18 cellular contexts compared by ENCODE assay signal in genomic region chr16:15674571-15674970, GRCh38. TPM values are rescaled to one million over a fixed set of nuclear protein-coding genes. Genes with fewer than 3 reads are reported as not detected.
A peak's percentile ranks its signal among the peaks of the same experiment; 100 is the strongest.
DNase-seq lines count a peak whose midpoint lies in the region; ATAC-seq and TF ChIP-seq lines count a peak whose summit lies in the region.
"Had no signal": no experiment of that assay in that cellular context is flagged by ENCODE, and none has a peak within 500 bp of the region (broad histone marks: within the 10 kb centered on the region; RNA-seq: fewer than 3 reads in every experiment).

No MANE protein-coding gene starts in this region.

- TF ChIP-seq CTCF in RWPE1 (conservative IDR thresholded peaks at IDR 0.05; ENCODE audit: low read depth) (no peak), sigmoid colon (IDR thresholded peaks at IDR 0.05) (no peak)

- H3K27ac Mint-ChIP-seq in activated CD4-positive, alpha-beta T cell treated with anti-CD3 and anti-CD28 coated beads, Interleukin-2, amount 10 ng/mL, durations not matched to agents 7 days and 5 days: peak overlapping the region; percentile 94
- peak overlapping the region; percentile 84 to 93 for H3K27ac Mint-ChIP-seq in effector memory CD8-positive, alpha-beta T cell
- H3K27ac Mint-ChIP-seq: nephron had no signal

- WGBS in sigmoid colon, 2 donors: 96 to 97% methylated on average over 7 of the region's 7 CpGs

- H3K27ac ChIP-seq in RWPE1 (peak overlapping the region; percentile 98), sigmoid colon (peak overlapping the region in 3 of 4 donors; percentile 15 to 88 (median 78))
- H3K27ac ChIP-seq: GM23248 had no signal

- no peak for ATAC-seq in effector memory CD8-positive, alpha-beta T cell (replicated peaks)
- ATAC-seq in GM18873 (IDR thresholded peaks at IDR 0.05; ENCODE audit: low FRiP score, unreplicated experiment) (no peak), HG03097 (IDR thresholded peaks at IDR 0.05; ENCODE audit: low FRiP score, unreplicated experiment) (no peak)
- ATAC-seq: left lobe of liver had no signal

- H3K4me3 ChIP-seq in sigmoid colon: no peak overlapping the region
- H3K4me3 ChIP-seq: GM23248, stomach had no signal

- CTCF ChIA-PET in activated CD4-positive, alpha-beta T cell treated with anti-CD3 and anti-CD28 coated beads, Interleukin-2, amount 10 ng/mL, durations not matched to agents 7 days and 5 days (lab: Charles Lee): interaction anchor here (0.6 kb wide), 1 partner anchor 250 kb away, joined by 3 read pairs; no protein-coding TSS in a partner anchor
- CTCF ChIA-PET in RWPE1 (lab: Yijun Ruan, JAX): no interaction called here

- H3K9me3 ChIP-seq in sigmoid colon: no peaks in the 10 kb centered on the region
- H3K9me3 ChIP-seq: stomach had no signal

- H3K36me3 ChIP-seq in sigmoid colon: peaks cover 0 to 44% (median 19%) of the 10 kb centered on the region in 4 donors

- no peaks in the 10 kb centered on the region for H3K9me3 Mint-ChIP-seq in activated CD4-positive, alpha-beta T cell treated with anti-CD3 and anti-CD28 coated beads, Interleukin-2, amount 10 ng/mL, durations not matched to agents 7 days and 5 days
- H3K9me3 Mint-ChIP-seq in effector memory CD8-positive, alpha-beta T cell: no peaks in the 10 kb centered on the region
- H3K9me3 Mint-ChIP-seq: activated B cell treated with CpG ODN at 0.5 μM for 24 hours, brain, nephron had no signal

- H3K36me3 Mint-ChIP-seq in activated CD4-positive, alpha-beta T cell treated with anti-CD3 and anti-CD28 coated beads, Interleukin-2, amount 10 ng/mL, durations not matched to agents 7 days and 5 days (ENCODE audit: low read depth): peaks cover 75% of the 10 kb centered on the region
- peaks cover 84% of the 10 kb centered on the region for H3K36me3 Mint-ChIP-seq in effector memory CD8-positive, alpha-beta T cell (ENCODE audit: insufficient read depth)

- no peak for TF ChIP-seq EP300 in sigmoid colon (IDR thresholded peaks at IDR 0.05)

- POLR2A ChIA-PET in activated CD4-positive, alpha-beta T cell treated with anti-CD3 and anti-CD28 coated beads, Interleukin-2, amount 10 ng/mL, durations not matched to agents 7 days and 5 days (lab: Charles Lee): no interaction called here
- POLR2A ChIA-PET in RWPE1 (lab: Yijun Ruan, JAX; ENCODE audit: low non-redundant PET): no interaction called here

- no peak for DNase-seq in activated CD4-positive, alpha-beta T cell treated with anti-CD3 and anti-CD28 coated beads, Interleukin-2, amount 10 ng/mL, durations not matched to agents 7 days and 5 days
- no peak for DNase-seq in activated CD4-positive, alpha-beta T cell treated with anti-CD3 and anti-CD28 coated beads for 1 hour
- no peak for DNase-seq in RWPE1 (ENCODE audit: low spot score)
- no peak for DNase-seq in effector memory CD8-positive, alpha-beta T cell
- no peak for DNase-seq in sigmoid colon
- no peak for DNase-seq in NCI-H446 (lab: John Stamatoyannopoulos, UW)
- DNase-seq: activated B cell treated with CpG ODN at 0.5 μM for 24 hours; activated T-cell treated with anti-CD3 and anti-CD28 coated beads, Interleukin-2, amount 50 U/mL, for 1 hour; GM23248; NCI-H1694 treated with DMSO at 0.1 percent for 48 hours; NCI-H524 treated with DMSO at 0.1 percent for 48 hours; OCI-M1; stomach had no signal

- intact Hi-C loops in sigmoid colon (cut with DNase I): no loop called here

- TF ChIP-seq POLR2A in sigmoid colon (IDR thresholded peaks at IDR 0.05): no peak

- peaks cover 75% of the 10 kb centered on the region for H3K4me1 Mint-ChIP-seq in activated CD4-positive, alpha-beta T cell treated with anti-CD3 and anti-CD28 coated beads, Interleukin-2, amount 10 ng/mL, durations not matched to agents 7 days and 5 days
- H3K4me1 Mint-ChIP-seq in effector memory CD8-positive, alpha-beta T cell (ENCODE audit: low read depth in 2 of 2): peaks cover 23% of the 10 kb centered on the region in 2 donors

- no peaks in the 10 kb centered on the region for H3K27me3 Mint-ChIP-seq in activated CD4-positive, alpha-beta T cell treated with anti-CD3 and anti-CD28 coated beads, Interleukin-2, amount 10 ng/mL, durations not matched to agents 7 days and 5 days
- H3K27me3 Mint-ChIP-seq in effector memory CD8-positive, alpha-beta T cell: no peaks in the 10 kb centered on the region
- H3K27me3 Mint-ChIP-seq: activated B cell treated with CpG ODN at 0.5 μM for 24 hours had no signal

- no peak overlapping the region for H3K4me3 Mint-ChIP-seq in activated CD4-positive, alpha-beta T cell treated with anti-CD3 and anti-CD28 coated beads, Interleukin-2, amount 10 ng/mL, durations not matched to agents 7 days and 5 days
- peak overlapping the region in 1 of 2 donors; percentile 4 for H3K4me3 Mint-ChIP-seq in effector memory CD8-positive, alpha-beta T cell
- H3K4me3 Mint-ChIP-seq: activated B cell treated with CpG ODN at 0.5 μM for 24 hours, brain, nephron had no signal

- peaks cover 0 to 23% (median 19%) of the 10 kb centered on the region in 4 donors for H3K4me1 ChIP-seq in sigmoid colon

- H3K27me3 ChIP-seq in sigmoid colon: no peaks in the 10 kb centered on the region
- H3K27me3 ChIP-seq: stomach had no signal

RNA-seq across cellular contexts. Expression of gene NDE1, which starts 24.5 kb away (rescaled TPM):
- total RNA-seq in activated CD4-positive, alpha-beta T cell treated with anti-CD3 and anti-CD28 coated beads, Interleukin-2, amount 10 ng/mL, durations not matched to agents 7 days and 5 days: 100 to 1,000 TPM; 144 to 147 TPM
- total RNA-seq in sigmoid colon: 10 to 100 TPM; 27.1 to 86.1 (median 35.3) TPM
- 10 to 100 TPM; 11.3 to 29.3 (median 13.8) TPM for polyA plus RNA-seq in sigmoid colon

RNA-seq across cellular contexts. Expression of gene MARF1, which starts 31.6 kb away (rescaled TPM):
- total RNA-seq in activated CD4-positive, alpha-beta T cell treated with anti-CD3 and anti-CD28 coated beads, Interleukin-2, amount 10 ng/mL, durations not matched to agents 7 days and 5 days: 100 to 1,000 TPM in 1 of 2 experiments, 10 to 100 TPM in 1; 79.9 to 101 TPM
- total RNA-seq in sigmoid colon: 10 to 100 TPM; 43.8 to 76.7 (median 54.8) TPM
- polyA plus RNA-seq in sigmoid colon: 10 to 100 TPM; 13.8 to 25.1 (median 13.9) TPM
